In genomic region chr12:88539893-88540292, GRCh38 we compare ENCODE assay signal across 30 cellular contexts. TPM values are rescaled to one million over a fixed set of nuclear protein-coding genes. Genes with fewer than 3 reads are reported as not detected.
"Had no signal": no experiment of that assay in that cellular context is flagged by ENCODE, and none has a peak within 500 bp of the region (broad histone marks: within the 10 kb centered on the region; RNA-seq: fewer than 3 reads in every experiment).

No MANE protein-coding gene starts in this region.

- H3K9me3 ChIP-seq: neutrophil, ovary, psoas muscle, spleen, thoracic aorta, thyroid gland, tibial nerve, upper lobe of left lung, vagina had no signal

- DNase-seq: naive B cell; naive thymus-derived CD8-positive, alpha-beta T cell; nephron progenitor cell; nucleus accumbens; ovary; posterior cingulate gyrus; psoas muscle; right cardiac atrium; spleen; stimulated activated CD4-positive, alpha-beta T cell treated with anti-CD3 and anti-CD28 coated beads, Interleukin-12 subunit alpha, Interleukin-12 subunit beta, amount 100 ng/mL, for 4 hours; stimulated activated CD4-positive, alpha-beta T cell treated with anti-CD3 and anti-CD28 coated beads, Interleukin-1b, Interleukin-23, amount 100 ng/mL, for 48 hours; stimulated activated CD4-positive, alpha-beta T cell treated with anti-CD3 and anti-CD28 coated beads, Interleukin-4, amount 100 ng/mL, for 1 hour; stimulated activated CD4-positive, alpha-beta T cell treated with anti-CD3 and anti-CD28 coated beads, Interleukin-4, amount 100 ng/mL, for 4 hours; stimulated activated CD8-positive, alpha-beta memory T cell treated with anti-CD3 and anti-CD28 coated beads, Interleukin-4, amount 100 ng/mL, for 48 hours; stimulated activated naive CD4-positive, alpha-beta T cell; stimulated activated naive CD8-positive, alpha-beta T cell treated with anti-CD3 and anti-CD28 coated beads, Interleukin-15, amount 100 ng/mL, for 72 hours; stimulated activated naive CD8-positive, alpha-beta T cell treated with anti-CD3 and anti-CD28 coated beads, Interleukin-15, Interleukin-2, amounts not matched to agents 100 U/mL and 50 U/mL, for 24 hours; thyroid gland; trophoblast cell; upper lobe of left lung had no signal

- H3K27me3 ChIP-seq: neutrophil, ovary, spleen, thyroid gland, tibial nerve, upper lobe of left lung, vagina had no signal

- ATAC-seq: naive thymus-derived CD8-positive, alpha-beta T cell; natural killer cell treated with Interleukin-12 subunit alpha and Interleukin-12 subunit beta and Interleukin-15 and Interleukin-18, amount 100 ng/mL, for 72 hours; psoas muscle; right cardiac atrium; stimulated activated memory B cell treated with anti-CD40 and anti-IgM and Interleukin-4, amounts not matched to agents 10 μg/mL and 1 μg/mL and 100 μg/mL, for 72 hours; stimulated activated naive CD8-positive, alpha-beta T cell treated with anti-CD3 and anti-CD28 coated beads, Interleukin-15, amount 100 ng/mL, for 72 hours; stimulated activated naive CD8-positive, alpha-beta T cell treated with anti-CD3 and anti-CD28 coated beads, Interleukin-15, Interleukin-2, amounts not matched to agents 100 U/mL and 50 U/mL, for 24 hours had no signal

- H3K36me3 ChIP-seq: neutrophil, ovary, spleen, thoracic aorta, thyroid gland, vagina had no signal

- H3K27ac ChIP-seq: neutrophil, ovary, parathyroid adenoma, psoas muscle, skin epidermis, spleen, thoracic aorta, thyroid gland, tibial nerve, upper lobe of left lung, vagina had no signal

- H2AFZ ChIP-seq: parathyroid adenoma had no signal

- H3K4me2 ChIP-seq: smooth muscle cell had no signal

- H3K79me2 ChIP-seq: parathyroid adenoma had no signal

- H3K4me1 ChIP-seq: parathyroid adenoma, psoas muscle, spleen, thyroid gland had no signal

- FAIRE-seq: urothelium cell line had no signal

- H3K4me3 ChIP-seq: ovary, psoas muscle, skin epidermis, smooth muscle cell, spleen, thoracic aorta, thyroid gland, tibial nerve, upper lobe of left lung, vagina had no signal

- H3K9ac ChIP-seq: parathyroid adenoma had no signal

RNA-seq across cellular contexts. Expression of gene KITLG, which starts 40.4 kb away (rescaled TPM):
- total RNA-seq: natural killer cell treated with Interleukin-12 subunit alpha and Interleukin-12 subunit beta and Interleukin-15 and Interleukin-18, amount 100 ng/mL, for 72 hours had no signal
- polyA plus RNA-seq: naive thymus-derived CD8-positive, alpha-beta T cell had no signal
